Comparison of ENCODE assay signal across 1 cellular context in the genomic region with DNA sequence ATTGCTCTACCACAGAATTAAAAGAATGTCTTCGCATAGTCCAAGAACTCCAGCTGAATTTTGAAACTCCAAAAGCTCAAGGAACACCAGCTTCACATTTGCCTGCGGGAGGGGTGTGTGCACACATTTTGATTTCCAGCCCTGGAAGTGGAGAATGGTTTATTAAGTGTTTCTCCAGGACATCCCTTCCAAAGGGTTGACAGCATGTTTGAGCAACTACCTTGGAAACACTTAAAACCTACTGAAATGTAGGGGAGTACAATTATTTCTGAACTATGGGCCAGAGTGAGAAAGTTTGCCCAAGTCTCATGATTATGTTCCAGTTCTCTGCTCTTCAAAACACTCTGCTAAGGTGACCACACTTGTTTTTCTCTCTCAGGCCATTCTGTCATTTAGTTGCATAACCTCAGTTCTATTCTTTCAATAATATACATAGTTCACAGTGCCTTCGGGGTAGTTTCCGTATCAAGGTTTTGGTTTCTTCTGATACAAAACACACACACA.
TF ChIP-seq lines count a peak whose summit lies in the region.

No MANE protein-coding gene starts in this region.

TF ChIP-seq in GM12878, 131 proteins besides CTCF, POLR2A, EP300 and RAD21 (continued from another document):
- TF ChIP-seq, protein P1, sequence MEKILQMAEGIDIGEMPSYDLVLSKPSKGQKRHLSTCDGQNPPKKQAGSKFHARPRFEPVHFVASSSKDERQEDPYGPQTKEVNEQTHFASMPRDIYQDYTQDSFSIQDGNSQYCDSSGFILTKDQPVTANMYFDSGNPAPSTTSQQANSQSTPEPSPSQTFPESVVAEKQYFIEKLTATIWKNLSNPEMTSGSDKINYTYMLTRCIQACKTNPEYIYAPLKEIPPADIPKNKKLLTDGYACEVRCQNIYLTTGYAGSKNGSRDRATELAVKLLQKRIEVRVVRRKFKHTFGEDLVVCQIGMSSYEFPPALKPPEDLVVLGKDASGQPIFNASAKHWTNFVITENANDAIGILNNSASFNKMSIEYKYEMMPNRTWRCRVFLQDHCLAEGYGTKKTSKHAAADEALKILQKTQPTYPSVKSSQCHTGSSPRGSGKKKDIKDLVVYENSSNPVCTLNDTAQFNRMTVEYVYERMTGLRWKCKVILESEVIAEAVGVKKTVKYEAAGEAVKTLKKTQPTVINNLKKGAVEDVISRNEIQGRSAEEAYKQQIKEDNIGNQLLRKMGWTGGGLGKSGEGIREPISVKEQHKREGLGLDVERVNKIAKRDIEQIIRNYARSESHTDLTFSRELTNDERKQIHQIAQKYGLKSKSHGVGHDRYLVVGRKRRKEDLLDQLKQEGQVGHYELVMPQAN (conservative IDR thresholded peaks at IDR 0.05), result no peak
- no peak for TF ChIP-seq MEF2A (IDR thresholded peaks at IDR 0.05; ENCODE audit: insufficient read depth, low read depth, low read length)
- no peak for TF ChIP-seq BCL11A (IDR thresholded peaks at IDR 0.05; ENCODE audit: low read depth, low read length)
- TF ChIP-seq ZNF622 (IDR thresholded peaks at IDR 0.05), result no peak
